ENCODE assay signal across 8 cellular contexts in the genomic region with DNA sequence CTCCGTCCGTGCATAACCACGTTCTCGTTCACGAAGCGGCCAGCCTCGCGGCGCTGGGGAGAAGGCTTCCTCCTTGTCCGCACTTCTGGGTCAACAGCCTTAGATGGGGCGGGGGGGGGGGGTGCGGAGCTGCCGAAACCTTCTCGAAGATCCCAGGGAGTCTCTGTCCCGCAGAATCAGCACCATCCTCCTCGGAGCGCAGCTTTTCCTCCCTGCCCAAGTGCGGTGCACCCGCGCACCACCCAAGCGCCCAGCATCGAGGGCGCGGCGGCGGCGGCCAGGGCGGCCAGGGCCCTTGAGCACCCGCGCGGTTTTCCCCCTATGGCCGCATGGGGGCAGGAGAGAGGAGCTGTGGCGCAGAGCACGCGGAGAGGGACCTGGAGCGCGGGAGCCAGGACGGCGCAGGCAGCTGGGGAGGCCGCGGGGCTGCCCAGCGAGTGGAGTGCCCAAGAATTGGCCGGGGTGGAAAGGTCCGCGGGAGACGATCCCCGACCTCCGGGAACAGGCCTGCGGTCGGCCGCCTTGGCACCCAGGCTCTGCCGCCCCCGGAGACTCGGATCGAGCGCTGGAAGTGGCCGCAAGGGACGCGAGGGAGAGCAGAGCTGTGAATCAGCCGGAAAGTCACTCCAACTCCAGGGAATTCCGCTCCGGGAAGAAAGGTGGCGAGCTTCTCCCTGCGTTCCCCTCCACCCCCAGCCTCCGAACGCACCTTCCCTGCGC. TPM values are rescaled to one million over a fixed set of nuclear protein-coding genes. Genes with fewer than 3 reads are reported as not detected.
DNase-seq lines count a peak whose midpoint lies in the region; ATAC-seq, FAIRE-seq and TF ChIP-seq lines count a peak whose summit lies in the region.

No MANE protein-coding gene starts in this region.

- no peaks in the 10 kb centered on the region for H3K36me3 Mint-ChIP-seq in activated naive CD4-positive, alpha-beta T cell treated with anti-CD3 and anti-CD28 coated beads, Interleukin-2, amount 50 U/mL, for 24 hours
- H3K36me3 Mint-ChIP-seq in glutamatergic neuron (ENCODE audit: unreplicated experiment), result no peaks in the 10 kb centered on the region
- no peaks in the 10 kb centered on the region for H3K36me3 Mint-ChIP-seq in osteocyte (ENCODE audit: unreplicated experiment)

- no peak overlapping the region for H3K27ac Mint-ChIP-seq in activated naive CD4-positive, alpha-beta T cell treated with anti-CD3 and anti-CD28 coated beads, Interleukin-2, amount 50 U/mL, for 24 hours
- H3K27ac Mint-ChIP-seq in glutamatergic neuron (ENCODE audit: unreplicated experiment) (no peak overlapping the region), osteocyte (ENCODE audit: unreplicated experiment) (peak overlapping the region; percentile 41)

- H3K4me1 Mint-ChIP-seq in activated naive CD4-positive, alpha-beta T cell treated with anti-CD3 and anti-CD28 coated beads, Interleukin-2, amount 50 U/mL, for 24 hours, result peaks cover 13% of the 10 kb centered on the region
- H3K4me1 Mint-ChIP-seq in glutamatergic neuron (ENCODE audit: low read depth, unreplicated experiment) (peaks cover 1% of the 10 kb centered on the region), osteocyte (ENCODE audit: unreplicated experiment) (peaks cover 32% of the 10 kb centered on the region)

- H3K4me3 Mint-ChIP-seq in activated naive CD4-positive, alpha-beta T cell treated with anti-CD3 and anti-CD28 coated beads, Interleukin-2, amount 50 U/mL, for 24 hours, result peak overlapping the region; percentile 63
- H3K4me3 Mint-ChIP-seq in glutamatergic neuron (ENCODE audit: unreplicated experiment) (peak overlapping the region; percentile 52), osteocyte (ENCODE audit: unreplicated experiment) (peak overlapping the region; percentile 70)

- DNase-seq in ACHN, result peak; percentile 83
- DNase-seq in HTR-8/SVneo (ENCODE audit: insufficient read length, low spot score), result peak; percentile 84
- no peak for DNase-seq in RWPE2 (ENCODE audit: low spot score)
- peak; percentile 85 for DNase-seq in glutamatergic neuron
- peak; percentile 93 for DNase-seq in osteocyte (ENCODE audit: extremely low spot score, unreplicated experiment)
- peak; percentile 78 to 82 for DNase-seq in thyroid gland

- H3K9me3 Mint-ChIP-seq in activated naive CD4-positive, alpha-beta T cell treated with anti-CD3 and anti-CD28 coated beads, Interleukin-2, amount 50 U/mL, for 24 hours, result peaks cover 7% of the 10 kb centered on the region
- H3K9me3 Mint-ChIP-seq in glutamatergic neuron (ENCODE audit: unreplicated experiment) (peaks cover 6% of the 10 kb centered on the region), osteocyte (ENCODE audit: unreplicated experiment) (peaks cover 7% of the 10 kb centered on the region)

- H3K4me3 ChIP-seq in RWPE2 (ENCODE audit: severe bottlenecking) (peak overlapping the region; percentile 32), thyroid gland (replicated peaks in 1 of 3) (peak overlapping the region in 1 of 3 donors; percentile 3)

- ATAC-seq in GM19025 (IDR thresholded peaks at IDR 0.05; ENCODE audit: low read depth, unreplicated experiment) (peak; percentile 65), RWPE2 (ENCODE audit: low read depth) (peak; percentile 96)

- FAIRE-seq in HTR-8/SVneo (lab: Jason Lieb, UNC), result peak; percentile 84

- H3K36me3 ChIP-seq in RWPE2 (ENCODE audit: low read depth), result no peaks in the 10 kb centered on the region
- H3K36me3 ChIP-seq in thyroid gland, result no peaks in the 10 kb centered on the region

- intact Hi-C loops in thyroid gland (cut with DNase I), result loop anchor here (5.0 kb wide), 2 partner anchors 81 to 231 kb away; partner anchors contain the start of gene FOXD1

- H3K27me3 ChIP-seq in RWPE2 (ENCODE audit: insufficient read depth, poor library complexity, severe bottlenecking) (no peaks in the 10 kb centered on the region), thyroid gland (peaks cover 10% of the 10 kb centered on the region)

- in situ Hi-C loops in ACHN (cut with HindIII; ENCODE audit: low pct_ligation_motif_present, low pct_unique_long_range_greater_than_20kb, low sequenced_read_pairs), result no loop called here

- TF ChIP-seq CTCF in RWPE2 (IDR thresholded peaks at IDR 0.05; ENCODE audit: poor library complexity, severe bottlenecking) (peak; percentile 99), glutamatergic neuron (IDR thresholded peaks at IDR 0.05; ENCODE audit: partially characterized antibody, unreplicated experiment) (peak; percentile 93), osteocyte (IDR thresholded peaks at IDR 0.05) (peak; percentile 92), thyroid gland (IDR thresholded peaks at IDR 0.05) (peak; percentile 68 to 94 (median 88))

- H3K9me3 ChIP-seq in RWPE2 (ENCODE audit: severe bottlenecking), result no peaks in the 10 kb centered on the region
- no peaks in the 10 kb centered on the region for H3K9me3 ChIP-seq in thyroid gland

- no peaks in the 10 kb centered on the region for H3K4me1 ChIP-seq in RWPE2 (ENCODE audit: insufficient read depth, poor library complexity, severe bottlenecking)
- H3K4me1 ChIP-seq in thyroid gland, result peaks cover 0 to 17% of the 10 kb centered on the region in 2 donors

- peaks cover 60% of the 10 kb centered on the region for H3K27me3 Mint-ChIP-seq in activated naive CD4-positive, alpha-beta T cell treated with anti-CD3 and anti-CD28 coated beads, Interleukin-2, amount 50 U/mL, for 24 hours
- peaks cover 4% of the 10 kb centered on the region for H3K27me3 Mint-ChIP-seq in glutamatergic neuron (ENCODE audit: unreplicated experiment)
- peaks cover 6% of the 10 kb centered on the region for H3K27me3 Mint-ChIP-seq in osteocyte (ENCODE audit: unreplicated experiment)

- TF ChIP-seq POLR2A in thyroid gland (IDR thresholded peaks at IDR 0.05), result no peak

- WGBS in thyroid gland, 2 donors, result 2 to 3% methylated on average over 16 to 24 of the region's 67 CpGs

- H3K27ac ChIP-seq in RWPE2 (ENCODE audit: poor library complexity, severe bottlenecking) (no peak overlapping the region), thyroid gland (no peak overlapping the region)

RNA-seq across cellular contexts. Expression of gene TMEM174, which starts 43.1 kb away (rescaled TPM):
- total RNA-seq in glutamatergic neuron (ENCODE audit: unreplicated experiment) (not detected), osteocyte (not detected in 2 replicates), thyroid gland (1 to 10 TPM in 1 of 4 donors, under 1 TPM in 2, not detected in 1; 0.22 to 1.5 (median 0.38) TPM)
